Comparison of ENCODE assay signal across 9 cellular contexts in genomic region chr15:80660114-80660513, GRCh38. TPM values are rescaled to one million over a fixed set of nuclear protein-coding genes. Genes with fewer than 3 reads are reported as not detected.
DNase-seq lines count a peak whose midpoint lies in the region; ATAC-seq and TF ChIP-seq lines count a peak whose summit lies in the region.
"Had no signal": no experiment of that assay in that cellular context is flagged by ENCODE, and none has a peak within 500 bp of the region (broad histone marks: within the 10 kb centered on the region; RNA-seq: fewer than 3 reads in every experiment).

No MANE protein-coding gene starts in this region.

- TF ChIP-seq CTCF in GM10248 (IDR thresholded peaks at IDR 0.05; ENCODE audit: control extremely low read depth, extremely low read depth, low read depth, missing control alignments), result peak; percentile 22
- TF ChIP-seq CTCF in PC-9 (conservative IDR thresholded peaks at IDR 0.05), result no peak
- peak; percentile 54 for TF ChIP-seq CTCF in fibroblast of the aortic adventitia (IDR thresholded peaks at IDR 0.05; ENCODE audit: insufficient read depth, low read length)
- peak in 3 of 4 experiments; percentile 41 to 75 (median 63) for TF ChIP-seq CTCF in prostate gland (IDR thresholded peaks at IDR 0.05)

- no peaks in the 10 kb centered on the region for H4K20me1 ChIP-seq in PC-9 (ENCODE audit: insufficient read depth)

- no TSS peak for BruUV-seq in PC-9 (replicated peaks; lab: Mats Ljungman, UMichigan)

- H3K79me2 ChIP-seq in PC-9 (ENCODE audit: low read depth), result no peaks in the 10 kb centered on the region

- H3K27ac ChIP-seq in PC-9, result peak overlapping the region; percentile 43
- no peak overlapping the region for H3K27ac ChIP-seq in prostate gland

- no peaks in the 10 kb centered on the region for H3K9me3 ChIP-seq in PC-9 (ENCODE audit: insufficient read depth, low read depth)
- no peaks in the 10 kb centered on the region for H3K9me3 ChIP-seq in prostate gland

- CTCF ChIA-PET in GM10248 (lab: Yijun Ruan, JAX) (interaction anchor here (0.9 to 1.0 kb wide), 2 partner anchors 9 to 116 kb away, joined by 3 read pairs; no protein-coding TSS in a partner anchor), PC-9 (lab: Charles Lee) (interaction anchor here (0.6 to 1.7 kb wide), 6 partner anchors 19 to 1407 kb away, joined by 3 to 11 read pairs (median 4); no protein-coding TSS in a partner anchor)
- CTCF ChIA-PET in activated naive CD4-positive, alpha-beta T cell treated with anti-CD3 and anti-CD28 coated beads for 36 hours (lab: Charles Lee), result interaction anchor here (1.3 kb wide), 1 partner anchor 116 kb away, joined by 7 read pairs; no protein-coding TSS in a partner anchor

- no peaks in the 10 kb centered on the region for H3K4me1 Mint-ChIP-seq in activated naive CD4-positive, alpha-beta T cell treated with anti-CD3 and anti-CD28 coated beads for 36 hours (ENCODE audit: low read depth)

- no peak for ATAC-seq in HG02571 (IDR thresholded peaks at IDR 0.05; ENCODE audit: unreplicated experiment)

- no peak overlapping the region for H3K4me2 ChIP-seq in PC-9

- H3K9me2 ChIP-seq in PC-9 (ENCODE audit: insufficient read depth), result no peaks in the 10 kb centered on the region

- no peak overlapping the region for H2AFZ ChIP-seq in PC-9

- peaks cover 36% of the 10 kb centered on the region for H3F3A ChIP-seq in PC-9 (ENCODE audit: insufficient read depth, low read depth)

- H3K9me3 Mint-ChIP-seq in activated naive CD4-positive, alpha-beta T cell treated with anti-CD3 and anti-CD28 coated beads for 36 hours, result peaks cover 2% of the 10 kb centered on the region

- POLR2A ChIA-PET in GM10248 (lab: Yijun Ruan, JAX), result no interaction called here
- POLR2A ChIA-PET in PC-9 (lab: Charles Lee; ENCODE audit: unreplicated experiment), result interaction anchor here (0.6 kb wide), 1 partner anchor 9 kb away, joined by 8 read pairs; no protein-coding TSS in a partner anchor

- no peak for TF ChIP-seq POLR2A in prostate gland (IDR thresholded peaks at IDR 0.05)

- H3K27ac Mint-ChIP-seq in activated naive CD4-positive, alpha-beta T cell treated with anti-CD3 and anti-CD28 coated beads for 36 hours, result no peak overlapping the region

- H3K27me3 ChIP-seq in PC-9 (ENCODE audit: insufficient read depth, low read depth) (no peaks in the 10 kb centered on the region), prostate gland (replicated peaks; ENCODE audit: insufficient read depth) (no peaks in the 10 kb centered on the region)

- peaks cover 9% of the 10 kb centered on the region for H3K27me3 Mint-ChIP-seq in activated naive CD4-positive, alpha-beta T cell treated with anti-CD3 and anti-CD28 coated beads for 36 hours (ENCODE audit: low read depth)

- intact Hi-C loops in PC-9 (cut with micrococcal nuclease; ENCODE audit: unreplicated experiment) (loop anchor here (1.0 to 10.0 kb wide), 2 partner anchors 119 to 425 kb away; partner anchors contain the start of gene CEMIP), prostate gland (cut with DNase I) (no loop called here)
- intact Hi-C loops in activated naive CD4-positive, alpha-beta T cell treated with anti-CD3 and anti-CD28 coated beads for 36 hours (cut with micrococcal nuclease), result no loop called here

- no peaks in the 10 kb centered on the region for H3K36me3 ChIP-seq in PC-9 (ENCODE audit: low read depth)
- no peaks in the 10 kb centered on the region for H3K36me3 ChIP-seq in prostate gland

- no peaks in the 10 kb centered on the region for H3K36me3 Mint-ChIP-seq in activated naive CD4-positive, alpha-beta T cell treated with anti-CD3 and anti-CD28 coated beads for 36 hours (ENCODE audit: low read depth)

- DNase-seq in GM10248 (ENCODE audit: extremely low spot score) (no peak), PC-9 (peak in 1 of 2 experiments; percentile 15), fibroblast of the aortic adventitia (ENCODE audit: low read depth) (peak; percentile 78), prostate gland (ENCODE audit: low spot score) (peak; percentile 55), DMS79 treated with DMSO at 0.1 percent for 48 hours (lab: John Stamatoyannopoulos, UW) (no peak), DMS53 treated with DMSO at 0.1 percent for 48 hours (lab: John Stamatoyannopoulos, UW; ENCODE audit: unreplicated experiment) (no peak)
- DNase-seq in activated naive CD4-positive, alpha-beta T cell treated with anti-CD3 and anti-CD28 coated beads for 36 hours, result no peak
- DNase-seq: activated CD8-positive, alpha-beta memory T cell treated with anti-CD3 and anti-CD28 coated beads for 24 hours had no signal

- H3K4me1 ChIP-seq in PC-9 (replicated peaks; ENCODE audit: insufficient read depth) (peaks cover 40% of the 10 kb centered on the region), prostate gland (replicated peaks) (no peaks in the 10 kb centered on the region)

- H3K4me3 Mint-ChIP-seq in activated naive CD4-positive, alpha-beta T cell treated with anti-CD3 and anti-CD28 coated beads for 36 hours, result no peak overlapping the region

- H3K4me3 ChIP-seq in PC-9 (no peak overlapping the region), fibroblast of the aortic adventitia (ENCODE audit: low read depth, low read length) (no peak overlapping the region), prostate gland (no peak overlapping the region)

RNA-seq across cellular contexts. Expression of gene ABHD17C, which starts 35.0 kb away (rescaled TPM):
- total RNA-seq in PC-9 (2021) (35.6 and 42.2 TPM in 2 replicates), fibroblast of the aortic adventitia (ENCODE audit: low replicate concordance) (5.6 and 15.5 TPM in 2 replicates), prostate gland (10 to 100 TPM; 13.6 to 32.4 TPM)
- 1 to 10 TPM; 6.5 to 7.3 TPM for total RNA-seq in activated naive CD4-positive, alpha-beta T cell treated with anti-CD3 and anti-CD28 coated beads for 36 hours

Comparison
In these comparisons a context has a peak if more than half of its experiments do, and no peak if none do; other contexts are left out.
1. DNase-seq: peak in fibroblast of the aortic adventitia (single experiment) and prostate gland (single experiment); none in GM10248 (single experiment), activated naive CD4-positive, alpha-beta T cell treated with anti-CD3 and anti-CD28 coated beads for 36 hours (single experiment), DMS79 treated with DMSO at 0.1 percent for 48 hours (single experiment) and DMS53 treated with DMSO at 0.1 percent for 48 hours (single experiment).